23 cellular contexts compared by ENCODE assay signal in the genomic region with DNA sequence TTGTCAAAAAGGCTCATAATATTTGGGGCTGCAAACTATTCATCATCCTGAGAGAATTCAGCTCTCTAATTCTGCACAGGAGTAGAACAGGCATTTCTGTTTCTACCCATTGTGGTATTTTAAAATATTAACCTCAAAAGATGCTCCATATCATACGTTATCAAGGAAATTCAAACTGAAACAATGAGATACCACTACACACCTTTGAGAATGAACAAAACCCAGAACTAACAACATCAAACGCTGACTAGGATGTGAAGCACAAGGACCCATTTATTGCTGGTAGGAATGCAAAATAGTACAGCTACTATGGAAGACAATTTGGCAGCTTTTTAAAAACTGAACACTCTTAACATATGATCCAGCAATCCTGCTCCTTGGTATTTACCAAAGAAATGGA.
DNase-seq lines count a peak whose midpoint lies in the region; ATAC-seq and TF ChIP-seq lines count a peak whose summit lies in the region.
"Had no signal": no experiment of that assay in that cellular context is flagged by ENCODE, and none has a peak within 500 bp of the region (broad histone marks: within the 10 kb centered on the region; RNA-seq: fewer than 3 reads in every experiment).

No MANE protein-coding gene starts in this region.

- peaks cover 2% of the 10 kb centered on the region for H3K9me3 Mint-ChIP-seq in activated CD8-positive, alpha-beta memory T cell treated with anti-CD3 and anti-CD28 coated beads, Interleukin-2, amount 10 ng/mL, durations not matched to agents 7 days and 5 days (ENCODE audit: low read depth)
- H3K9me3 Mint-ChIP-seq in Calu3 (ENCODE audit: low read depth, unreplicated experiment): no peaks in the 10 kb centered on the region
- H3K9me3 Mint-ChIP-seq in activated CD4-positive, alpha-beta memory T cell treated with anti-CD3 and anti-CD28 coated beads, Interleukin-2, amount 10 ng/mL, durations not matched to agents 7 days and 5 days: peaks cover 12% of the 10 kb centered on the region
- H3K9me3 Mint-ChIP-seq: immature natural killer cell, T-cell had no signal

- no peak overlapping the region for H2BK15ac ChIP-seq in mesenchymal stem cell (ENCODE audit: low read depth, poor library complexity, severe bottlenecking)

- TF ChIP-seq CTCF in Calu3 (IDR thresholded peaks at IDR 0.05; ENCODE audit: unreplicated experiment): no peak
- TF ChIP-seq CTCF in coronary artery (IDR thresholded peaks at IDR 0.05): no peak

- no peak overlapping the region for H2AFZ ChIP-seq in mesenchymal stem cell (ENCODE audit: low read depth, low read length)

- H3K4me1 ChIP-seq in mesenchymal stem cell (ENCODE audit: control insufficient read depth, insufficient read depth, low read depth, low read length): no peaks in the 10 kb centered on the region
- H3K4me1 ChIP-seq: BLaER1, uterus had no signal

- BruUV-seq in Calu3 (replicated peaks; lab: Mats Ljungman, UMichigan): no TSS peak

- no peaks in the 10 kb centered on the region for H3K27me3 Mint-ChIP-seq in activated CD8-positive, alpha-beta memory T cell treated with anti-CD3 and anti-CD28 coated beads, Interleukin-2, amount 10 ng/mL, durations not matched to agents 7 days and 5 days
- H3K27me3 Mint-ChIP-seq in Calu3 (ENCODE audit: unreplicated experiment): no peaks in the 10 kb centered on the region
- H3K27me3 Mint-ChIP-seq in activated CD4-positive, alpha-beta memory T cell treated with anti-CD3 and anti-CD28 coated beads, Interleukin-2, amount 10 ng/mL, durations not matched to agents 7 days and 5 days: no peaks in the 10 kb centered on the region
- H3K27me3 Mint-ChIP-seq: progenitor cell of endocrine pancreas had no signal

- WGBS in mesenchymal stem cell: 100% methylated on average over 1 of the region's 2 CpGs

- H4K8ac ChIP-seq in mesenchymal stem cell (ENCODE audit: low read length): no peak overlapping the region

- CTCF ChIA-PET in activated CD8-positive, alpha-beta memory T cell treated with anti-CD3 and anti-CD28 coated beads, Interleukin-2, amount 10 ng/mL, durations not matched to agents 7 days and 5 days (lab: Charles Lee): interaction anchor here (0.7 to 2.4 kb wide), 5 partner anchors 16 to 345 kb away, joined by 3 to 8 read pairs (median 3); no protein-coding TSS in a partner anchor
- CTCF ChIA-PET in Calu3 (lab: Charles Lee): interaction anchor here (0.5 to 1.7 kb wide), 2 partner anchors 166 to 385 kb away, joined by 3 to 5 read pairs; no protein-coding TSS in a partner anchor
- CTCF ChIA-PET in activated CD4-positive, alpha-beta memory T cell treated with anti-CD3 and anti-CD28 coated beads, Interleukin-2, amount 10 ng/mL, durations not matched to agents 7 days and 5 days (lab: Charles Lee): interaction anchor here (1.1 to 3.0 kb wide), 5 partner anchors 13 to 171 kb away, joined by 4 to 26 read pairs (median 8); a partner anchor contains a TSS

- H3K27ac Mint-ChIP-seq in activated CD8-positive, alpha-beta memory T cell treated with anti-CD3 and anti-CD28 coated beads, Interleukin-2, amount 10 ng/mL, durations not matched to agents 7 days and 5 days: peak overlapping the region; percentile 87
- peak overlapping the region; percentile 68 for H3K27ac Mint-ChIP-seq in Calu3 (ENCODE audit: unreplicated experiment)
- peak overlapping the region; percentile 80 for H3K27ac Mint-ChIP-seq in activated CD4-positive, alpha-beta memory T cell treated with anti-CD3 and anti-CD28 coated beads, Interleukin-2, amount 10 ng/mL, durations not matched to agents 7 days and 5 days
- H3K27ac Mint-ChIP-seq: immature natural killer cell, progenitor cell of endocrine pancreas, T-cell had no signal

- no peak overlapping the region for H2BK120ac ChIP-seq in mesenchymal stem cell (ENCODE audit: low read depth, low read length)

- peak; percentile 56 for ATAC-seq in activated CD8-positive, alpha-beta memory T cell treated with anti-CD3 and anti-CD28 coated beads, Interleukin-2, amount 10 ng/mL, durations not matched to agents 7 days and 5 days
- no peak for ATAC-seq in HG02938 (IDR thresholded peaks at IDR 0.05; ENCODE audit: unreplicated experiment)
- no peak for ATAC-seq in HG02610 (IDR thresholded peaks at IDR 0.05; ENCODE audit: unreplicated experiment)
- ATAC-seq: T-cell had no signal

- no peaks in the 10 kb centered on the region for H3K27me3 ChIP-seq in mesenchymal stem cell (ENCODE audit: control insufficient read depth in 1 of 2, insufficient read depth in 1 of 2, low read length in 2 of 2)
- H3K27me3 ChIP-seq: BLaER1, dorsolateral prefrontal cortex, uterus had no signal

- intact Hi-C loops in Calu3 (cut with micrococcal nuclease; ENCODE audit: unreplicated experiment): loop anchor here (5.0 to 10.0 kb wide), 2 partner anchors 167 to 284 kb away; no protein-coding TSS in a partner anchor

- no peaks in the 10 kb centered on the region for H3K9me3 ChIP-seq in mesenchymal stem cell (ENCODE audit: control insufficient read depth, low read length)
- H3K9me3 ChIP-seq: BLaER1, uterus had no signal

- no peak overlapping the region for H3K23ac ChIP-seq in mesenchymal stem cell (ENCODE audit: low read length in 2 of 2)

- peak overlapping the region; percentile 16 for H3K4me3 Mint-ChIP-seq in activated CD8-positive, alpha-beta memory T cell treated with anti-CD3 and anti-CD28 coated beads, Interleukin-2, amount 10 ng/mL, durations not matched to agents 7 days and 5 days
- H3K4me3 Mint-ChIP-seq in Calu3 (ENCODE audit: low read depth, unreplicated experiment): peak overlapping the region; percentile 3
- H3K4me3 Mint-ChIP-seq in activated CD4-positive, alpha-beta memory T cell treated with anti-CD3 and anti-CD28 coated beads, Interleukin-2, amount 10 ng/mL, durations not matched to agents 7 days and 5 days: no peak overlapping the region
- H3K4me3 Mint-ChIP-seq: immature natural killer cell, neural crest cell, T-cell had no signal

- no peak overlapping the region for H3K4ac ChIP-seq in mesenchymal stem cell (ENCODE audit: low read depth in 1 of 2, low read length in 2 of 2)

- H3K36me3 ChIP-seq in mesenchymal stem cell (ENCODE audit: control insufficient read depth in 1 of 2, insufficient read depth in 2 of 2, low read depth in 1 of 2, low read length in 2 of 2): no peaks in the 10 kb centered on the region
- H3K36me3 ChIP-seq: BLaER1, uterus had no signal

- POLR2A ChIA-PET in activated CD4-positive, alpha-beta memory T cell treated with anti-CD3 and anti-CD28 coated beads, Interleukin-2, amount 10 ng/mL, durations not matched to agents 7 days and 5 days (lab: Charles Lee): interaction anchor here (0.6 to 5.8 kb wide), 10 partner anchors 13 to 169 kb away, joined by 3 to 134 read pairs (median 9); a partner anchor contains a TSS

- H3K14ac ChIP-seq in mesenchymal stem cell (ENCODE audit: low read length in 2 of 2): no peak overlapping the region

- H2AK5ac ChIP-seq in mesenchymal stem cell (ENCODE audit: low read length, severe bottlenecking): no peak overlapping the region

- no peaks in the 10 kb centered on the region for H3K79me1 ChIP-seq in mesenchymal stem cell (replicated peaks; ENCODE audit: low read length, poor library complexity, severe bottlenecking)

- H3K4me2 ChIP-seq in mesenchymal stem cell (ENCODE audit: low read length, poor library complexity, severe bottlenecking): no peak overlapping the region
- H3K4me2 ChIP-seq: BLaER1 had no signal

- H2BK12ac ChIP-seq in mesenchymal stem cell (ENCODE audit: low read length in 2 of 2): no peak overlapping the region

- peak overlapping the region; percentile 68 for H3K9ac ChIP-seq in mesenchymal stem cell (ENCODE audit: low read length)
- H3K9ac ChIP-seq: BLaER1 had no signal

- H2BK5ac ChIP-seq in mesenchymal stem cell (ENCODE audit: low read depth, low read length, poor library complexity, severe bottlenecking): no peak overlapping the region

- H4K91ac ChIP-seq in mesenchymal stem cell (ENCODE audit: low read length): no peak overlapping the region

- H3K4me3 ChIP-seq in mesenchymal stem cell (ENCODE audit: insufficient read depth in 1 of 2, low read depth in 1 of 2, low read length in 2 of 2) (peak overlapping the region in 1 of 2 experiments; percentile 4), coronary artery (no peak overlapping the region)
- H3K4me3 ChIP-seq: BLaER1, dorsolateral prefrontal cortex, uterus had no signal

- no peak overlapping the region for H3K27ac ChIP-seq in mesenchymal stem cell (ENCODE audit: low read length, poor library complexity, severe bottlenecking)
- peak overlapping the region in 1 of 2 donors; percentile 36 for H3K27ac ChIP-seq in coronary artery
- H3K27ac ChIP-seq: BLaER1, dorsolateral prefrontal cortex, uterus had no signal

- peaks cover 32% of the 10 kb centered on the region for H3K36me3 Mint-ChIP-seq in activated CD8-positive, alpha-beta memory T cell treated with anti-CD3 and anti-CD28 coated beads, Interleukin-2, amount 10 ng/mL, durations not matched to agents 7 days and 5 days
- peaks cover 7% of the 10 kb centered on the region for H3K36me3 Mint-ChIP-seq in Calu3 (ENCODE audit: insufficient read depth, unreplicated experiment)
- H3K36me3 Mint-ChIP-seq in activated CD4-positive, alpha-beta memory T cell treated with anti-CD3 and anti-CD28 coated beads, Interleukin-2, amount 10 ng/mL, durations not matched to agents 7 days and 5 days (ENCODE audit: low read depth): peaks cover 34% of the 10 kb centered on the region
- H3K36me3 Mint-ChIP-seq: immature natural killer cell, T-cell had no signal

- no peak overlapping the region for H3K18ac ChIP-seq in mesenchymal stem cell (ENCODE audit: low read depth in 1 of 2, low read length in 2 of 2)

- peaks cover 32% of the 10 kb centered on the region for H3K4me1 Mint-ChIP-seq in activated CD8-positive, alpha-beta memory T cell treated with anti-CD3 and anti-CD28 coated beads, Interleukin-2, amount 10 ng/mL, durations not matched to agents 7 days and 5 days
- H3K4me1 Mint-ChIP-seq in Calu3 (ENCODE audit: low read depth, unreplicated experiment): peaks cover 32% of the 10 kb centered on the region
- H3K4me1 Mint-ChIP-seq in activated CD4-positive, alpha-beta memory T cell treated with anti-CD3 and anti-CD28 coated beads, Interleukin-2, amount 10 ng/mL, durations not matched to agents 7 days and 5 days: peaks cover 50% of the 10 kb centered on the region

- no peak for DNase-seq in activated CD8-positive, alpha-beta memory T cell treated with anti-CD3 and anti-CD28 coated beads, Interleukin-2, amount 10 ng/mL, durations not matched to agents 7 days and 5 days
- no peak for DNase-seq in activated CD8-positive, alpha-beta memory T cell treated with anti-CD3 and anti-CD28 coated beads, Interleukin-2, amount 50 U/mL, for 4 hours
- DNase-seq in Calu3 (no peak), mesenchymal stem cell (no peak), coronary artery (ENCODE audit: low spot score) (no peak)
- DNase-seq in activated CD4-positive, alpha-beta memory T cell treated with anti-CD3 and anti-CD28 coated beads, Interleukin-2, amount 10 ng/mL, durations not matched to agents 7 days and 5 days: no peak
- DNase-seq: ACHN; activated CD8-positive, alpha-beta memory T cell treated with anti-CD3 and anti-CD28 coated beads for 24 hours; activated effector memory CD4-positive, alpha-beta T cell treated with anti-CD3 and anti-CD28 coated beads, Interleukin-2, amount 50 U/mL, for 16 hours; dorsolateral prefrontal cortex; GOT3; immature natural killer cell; left ventricle myocardium superior; NCI-H2081 treated with DMSO at 0.1 percent for 48 hours; NCI-H446; stimulated activated CD8-positive, alpha-beta memory T cell treated with anti-CD3 and anti-CD28 coated beads, Interleukin-4, amount 100 ng/mL, for 48 hours; T-cell had no signal
